1 cellular context compared by ENCODE assay signal in the genomic region with DNA sequence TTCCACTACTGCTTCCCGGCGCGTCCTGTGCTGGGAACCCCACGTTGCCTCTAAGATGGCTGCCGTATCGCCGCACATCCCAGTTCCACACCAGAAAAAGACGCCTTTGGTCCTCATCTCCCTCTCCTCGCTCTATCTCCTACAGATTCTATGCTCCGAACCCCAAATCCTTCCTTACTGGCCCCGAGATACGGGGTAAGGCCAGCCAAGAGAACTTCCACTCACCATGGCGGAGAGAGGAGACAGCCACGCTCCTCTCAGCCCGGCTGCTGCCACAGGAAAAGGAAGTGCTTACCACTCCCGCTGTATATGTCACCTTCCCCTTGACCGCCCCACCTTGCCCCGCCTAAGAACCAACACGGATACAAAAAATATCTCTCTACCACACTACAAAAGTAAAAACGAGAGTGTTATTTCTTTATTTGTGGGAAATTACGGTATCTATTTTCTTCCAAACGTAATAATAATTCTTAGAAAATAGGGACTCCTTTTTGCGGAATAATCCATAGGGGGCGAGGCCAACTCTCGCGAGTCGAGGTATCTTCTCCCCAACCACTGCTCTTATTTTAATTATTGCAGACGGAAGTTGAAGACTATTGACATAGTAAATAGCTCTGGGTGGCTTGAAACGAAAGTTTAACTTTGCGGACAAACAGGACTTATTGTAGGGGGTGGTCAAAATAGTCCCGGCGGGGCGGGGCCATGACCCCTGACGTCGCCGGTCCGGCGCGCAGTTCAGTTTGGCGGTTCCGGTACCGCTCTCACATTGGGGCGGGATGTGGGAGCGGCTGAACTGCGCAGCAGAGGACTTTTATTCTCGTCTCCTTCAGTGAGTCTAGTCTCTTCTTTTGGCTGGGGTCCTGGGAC.
TF ChIP-seq lines count a peak whose summit lies in the region.

Gene RPL4, minus strand, starts transcription at position 293 of the 867 bp plus-strand sequence. Its CDS starts 65 bp downstream, at position 228.
Gene ZWILCH, plus strand, starts transcription at position 764 of the 867 bp plus-strand sequence. Its CDS starts 13 bp downstream, at position 777.

TF ChIP-seq in GM12878, 131 proteins besides CTCF, POLR2A, EP300 and RAD21 (continued from another document):
- TF ChIP-seq CUX1 (IDR thresholded peaks at IDR 0.05; ENCODE audit: insufficient replicate concordance, low read depth, low read length) (no peak), NFIC (IDR thresholded peaks at IDR 0.05; ENCODE audit: low read depth, low read length) (0 out of 2 replicates have a peak, but pooled peaks have one; percentile 55), SMARCA5 (IDR thresholded peaks at IDR 0.05) (peak; percentile 85; the same call in 1 of the 2 replicates), CBFB (IDR thresholded peaks at IDR 0.05; ENCODE audit: low read depth) (peak; percentile 97), RBBP5 (conservative IDR thresholded peaks at IDR 0.05) (no peak), HDAC2 (IDR thresholded peaks at IDR 0.05) (no peak), EED (IDR thresholded peaks at IDR 0.05; ENCODE audit: low read depth) (no peak), CEBPZ (IDR thresholded peaks at IDR 0.05; ENCODE audit: low read depth, low read length) (no peak), BCL11A (IDR thresholded peaks at IDR 0.05; ENCODE audit: low read depth, low read length) (no peak), RAD51 (IDR thresholded peaks at IDR 0.05) (peak; percentile 54; the same call in 1 of the 2 replicates), RCOR1 (conservative IDR thresholded peaks at IDR 0.05; ENCODE audit: low read depth, low read length) (0 out of 2 replicates have a peak, but pooled peaks have one; percentile 43), POLR2AphosphoS5 (IDR thresholded peaks at IDR 0.05; ENCODE audit: low read length) (peak; percentile 99), SREBF1 (IDR thresholded peaks at IDR 0.05; ENCODE audit: low read length) (no peak), PAX5 (IDR thresholded peaks at IDR 0.05; ENCODE audit: borderline replicate concordance, low read depth, low read length) (0 out of 2 replicates have a peak, but pooled peaks have one; percentile 42), ZNF687 (IDR thresholded peaks at IDR 0.05) (peak; percentile 70), CREB1 (IDR thresholded peaks at IDR 0.05; ENCODE audit: low read depth) (peak; percentile 75), SRF (IDR thresholded peaks at IDR 0.05; ENCODE audit: low read depth in 2 of 2, low read length in 2 of 2) (no peak), ZNF24 (IDR thresholded peaks at IDR 0.05) (no peak), ZNF384 (IDR thresholded peaks at IDR 0.05; ENCODE audit: borderline replicate concordance, low read depth, low read length) (no peak)
- TF ChIP-seq, protein P1, sequence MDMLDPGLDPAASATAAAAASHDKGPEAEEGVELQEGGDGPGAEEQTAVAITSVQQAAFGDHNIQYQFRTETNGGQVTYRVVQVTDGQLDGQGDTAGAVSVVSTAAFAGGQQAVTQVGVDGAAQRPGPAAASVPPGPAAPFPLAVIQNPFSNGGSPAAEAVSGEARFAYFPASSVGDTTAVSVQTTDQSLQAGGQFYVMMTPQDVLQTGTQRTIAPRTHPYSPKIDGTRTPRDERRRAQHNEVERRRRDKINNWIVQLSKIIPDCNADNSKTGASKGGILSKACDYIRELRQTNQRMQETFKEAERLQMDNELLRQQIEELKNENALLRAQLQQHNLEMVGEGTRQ (IDR thresholded peaks at IDR 0.05; ENCODE audit: borderline replicate concordance, low read depth, low read length), result no peak
- TF ChIP-seq, protein P2, sequence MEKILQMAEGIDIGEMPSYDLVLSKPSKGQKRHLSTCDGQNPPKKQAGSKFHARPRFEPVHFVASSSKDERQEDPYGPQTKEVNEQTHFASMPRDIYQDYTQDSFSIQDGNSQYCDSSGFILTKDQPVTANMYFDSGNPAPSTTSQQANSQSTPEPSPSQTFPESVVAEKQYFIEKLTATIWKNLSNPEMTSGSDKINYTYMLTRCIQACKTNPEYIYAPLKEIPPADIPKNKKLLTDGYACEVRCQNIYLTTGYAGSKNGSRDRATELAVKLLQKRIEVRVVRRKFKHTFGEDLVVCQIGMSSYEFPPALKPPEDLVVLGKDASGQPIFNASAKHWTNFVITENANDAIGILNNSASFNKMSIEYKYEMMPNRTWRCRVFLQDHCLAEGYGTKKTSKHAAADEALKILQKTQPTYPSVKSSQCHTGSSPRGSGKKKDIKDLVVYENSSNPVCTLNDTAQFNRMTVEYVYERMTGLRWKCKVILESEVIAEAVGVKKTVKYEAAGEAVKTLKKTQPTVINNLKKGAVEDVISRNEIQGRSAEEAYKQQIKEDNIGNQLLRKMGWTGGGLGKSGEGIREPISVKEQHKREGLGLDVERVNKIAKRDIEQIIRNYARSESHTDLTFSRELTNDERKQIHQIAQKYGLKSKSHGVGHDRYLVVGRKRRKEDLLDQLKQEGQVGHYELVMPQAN (conservative IDR thresholded peaks at IDR 0.05), result peak; percentile 98
- TF ChIP-seq, protein P3, sequence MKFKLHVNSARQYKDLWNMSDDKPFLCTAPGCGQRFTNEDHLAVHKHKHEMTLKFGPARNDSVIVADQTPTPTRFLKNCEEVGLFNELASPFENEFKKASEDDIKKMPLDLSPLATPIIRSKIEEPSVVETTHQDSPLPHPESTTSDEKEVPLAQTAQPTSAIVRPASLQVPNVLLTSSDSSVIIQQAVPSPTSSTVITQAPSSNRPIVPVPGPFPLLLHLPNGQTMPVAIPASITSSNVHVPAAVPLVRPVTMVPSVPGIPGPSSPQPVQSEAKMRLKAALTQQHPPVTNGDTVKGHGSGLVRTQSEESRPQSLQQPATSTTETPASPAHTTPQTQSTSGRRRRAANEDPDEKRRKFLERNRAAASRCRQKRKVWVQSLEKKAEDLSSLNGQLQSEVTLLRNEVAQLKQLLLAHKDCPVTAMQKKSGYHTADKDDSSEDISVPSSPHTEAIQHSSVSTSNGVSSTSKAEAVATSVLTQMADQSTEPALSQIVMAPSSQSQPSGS (IDR thresholded peaks at IDR 0.05; ENCODE audit: low read length), result peak; percentile 66; the same call in 1 of the 2 replicates
